In genomic region chr1:58628987-58629598, GRCh38 we compare ENCODE assay signal across 29 cellular contexts. TPM values are rescaled to one million over a fixed set of nuclear protein-coding genes. Genes with fewer than 3 reads are reported as not detected.
DNase-seq lines count a peak whose midpoint lies in the region; ATAC-seq and TF ChIP-seq lines count a peak whose summit lies in the region.
"Had no signal": no experiment of that assay in that cellular context is flagged by ENCODE, and none has a peak within 500 bp of the region (broad histone marks: within the 10 kb centered on the region; RNA-seq: fewer than 3 reads in every experiment).

No MANE protein-coding gene starts in this region.

- TF ChIP-seq CTCF in IMR-90 (conservative IDR thresholded peaks at IDR 0.05; ENCODE audit: low read depth, low read length) (no peak), astrocyte of the spinal cord (IDR thresholded peaks at IDR 0.05; ENCODE audit: low read depth, low read length) (no peak)

- H3K36me3 ChIP-seq in IMR-90 (ENCODE audit: control insufficient read depth, insufficient read depth, low read length) (no peaks in the 10 kb centered on the region), trophoblast cell (ENCODE audit: control insufficient read depth in 1 of 2, insufficient read depth in 2 of 2, low read length in 2 of 2) (no peaks in the 10 kb centered on the region)
- H3K36me3 ChIP-seq: BLaER1 had no signal

- no peak overlapping the region for H2AK9ac ChIP-seq in IMR-90 (replicated peaks; ENCODE audit: low read depth, low read length, poor library complexity)

- intact Hi-C loops in IMR-90 (cut with micrococcal nuclease) = no loop called here

- H3K9me1 ChIP-seq in IMR-90 (ENCODE audit: insufficient read depth, low read length) = no peaks in the 10 kb centered on the region

- no peak overlapping the region for H2BK5ac ChIP-seq in IMR-90 (ENCODE audit: low read depth, low read length, poor library complexity, severe bottlenecking)
- H2BK5ac ChIP-seq in trophoblast cell (ENCODE audit: low read depth, low read length, poor library complexity) = no peak overlapping the region

- in situ Hi-C loops in Caki2 (cut with HindIII; ENCODE audit: low pct_unique_long_range_greater_than_20kb, low sequenced_read_pairs) = no loop called here
- in situ Hi-C loops in IMR-90 (cut with MboI; ENCODE audit: low sequenced_read_pairs) = no loop called here
- in situ Hi-C loops in astrocyte of the spinal cord (cut with HindIII; ENCODE audit: low sequenced_read_pairs) = no loop called here

- BruUV-seq in IMR-90 (replicated peaks; lab: Mats Ljungman, UMichigan) = no TSS peak

- H3K9me3 ChIP-seq in IMR-90 (ENCODE audit: control insufficient read depth, insufficient read depth, low read length) = peaks cover 2% of the 10 kb centered on the region; the same call in 1 of the 2 replicates
- peaks cover 2% of the 10 kb centered on the region for H3K9me3 ChIP-seq in trophoblast cell (ENCODE audit: insufficient read depth, low read depth, low read length)
- H3K9me3 ChIP-seq: BLaER1 had no signal

- H3K4ac ChIP-seq in IMR-90 (ENCODE audit: low read depth, low read length) = no peak overlapping the region
- H3K4ac ChIP-seq in trophoblast cell (ENCODE audit: low read depth, low read length) = no peak overlapping the region

- H2BK15ac ChIP-seq in IMR-90 (ENCODE audit: low read depth, low read length) = no peak overlapping the region

- no peak overlapping the region for H3K9ac ChIP-seq in IMR-90 (ENCODE audit: low read depth, low read length)
- H3K9ac ChIP-seq in trophoblast cell (ENCODE audit: low read length) = no peak overlapping the region
- H3K9ac ChIP-seq: BLaER1 had no signal

- H4K20me1 ChIP-seq in IMR-90 (ENCODE audit: insufficient read depth, low read length) = no peaks in the 10 kb centered on the region
- H4K20me1 ChIP-seq: BLaER1 had no signal

- H3K79me2 ChIP-seq in trophoblast cell (ENCODE audit: control insufficient read depth, insufficient read depth, low read length, poor library complexity) = no peaks in the 10 kb centered on the region

- H3K14ac ChIP-seq in IMR-90 (replicated peaks; ENCODE audit: low read depth, low read length) (no peak overlapping the region), trophoblast cell (ENCODE audit: low read length) (no peak overlapping the region)

- H3K27ac Mint-ChIP-seq in activated naive CD4-positive, alpha-beta T cell treated with anti-CD3 and anti-CD28 coated beads, Interleukin-2, amount 50 U/mL, for 72 hours = no peak overlapping the region
- H3K27ac Mint-ChIP-seq: brain; dendritic cell treated with granulocyte-macrophage colony-stimulating factor and Interleukin-4, amounts not matched to agents 40 ng/mL and 50 ng/mL, for 4 days; memory B cell; naive thymus-derived CD4-positive, alpha-beta T cell had no signal

- H2AFZ ChIP-seq in IMR-90 (replicated peaks; ENCODE audit: low read length, poor library complexity) (no peak overlapping the region), trophoblast cell (ENCODE audit: insufficient read depth, low read length, poor library complexity) (no peak overlapping the region)

- TF ChIP-seq RAD21 in IMR-90 (IDR thresholded peaks at IDR 0.05; ENCODE audit: low read length) = no peak

- H3K18ac ChIP-seq in IMR-90 (ENCODE audit: low read depth, low read length) (no peak overlapping the region), trophoblast cell (ENCODE audit: low read length) (no peak overlapping the region)

- no peak overlapping the region for H3K4me2 ChIP-seq in IMR-90 (ENCODE audit: low read depth, low read length)
- no peak overlapping the region for H3K4me2 ChIP-seq in trophoblast cell (ENCODE audit: low read length)
- H3K4me2 ChIP-seq: BLaER1 had no signal

- dilution Hi-C loops in IMR-90 (cut with HindIII; ENCODE audit: low sequenced_read_pairs, unreplicated experiment) = no loop called here

- no peak overlapping the region for H2AK5ac ChIP-seq in IMR-90 (ENCODE audit: low read depth, low read length)
- no peak overlapping the region for H2AK5ac ChIP-seq in trophoblast cell (ENCODE audit: low read length)

- no peak overlapping the region for H3K56ac ChIP-seq in IMR-90 (ENCODE audit: extremely low read depth, insufficient read depth, low read length)

- no peak overlapping the region for H4K91ac ChIP-seq in IMR-90 (ENCODE audit: insufficient read depth, low read depth, low read length)
- H4K91ac ChIP-seq in trophoblast cell (ENCODE audit: low read depth, low read length) = no peak overlapping the region

- ATAC-seq in IMR-90 (ENCODE audit: low read depth) = peak; percentile 89
- ATAC-seq in HG03521 (IDR thresholded peaks at IDR 0.05; ENCODE audit: unreplicated experiment) = no peak
- ATAC-seq in HG02798 (IDR thresholded peaks at IDR 0.05; ENCODE audit: poor library complexity, unreplicated experiment) = no peak
- no peak for ATAC-seq in activated naive CD4-positive, alpha-beta T cell treated with anti-CD3 and anti-CD28 coated beads, Interleukin-2, amount 50 U/mL, for 72 hours
- ATAC-seq: foreskin keratinocyte; HCT116; naive thymus-derived CD4-positive, alpha-beta T cell; right cardiac atrium had no signal

- CTCF ChIA-PET in IMR-90 (lab: Yijun Ruan, JAX) = no interaction called here

- H3K27ac ChIP-seq in IMR-90 (ENCODE audit: insufficient read depth, low read length) (no peak overlapping the region), trophoblast cell (ENCODE audit: low read depth, low read length) (no peak overlapping the region)
- H3K27ac ChIP-seq: BLaER1, foreskin keratinocyte had no signal

- peak; percentile 34 for DNase-seq in Caki2 (ENCODE audit: low read depth)
- DNase-seq in IMR-90 = peak; percentile 59
- DNase-seq in astrocyte of the spinal cord (ENCODE audit: low read depth, low spot score) = peak; percentile 19
- DNase-seq in trophoblast cell = peak; percentile 32 to 69
- no peak for DNase-seq in T-helper 2 cell
- no peak for DNase-seq in activated naive CD4-positive, alpha-beta T cell treated with anti-CD3 and anti-CD28 coated beads, Interleukin-2, amount 50 U/mL, for 72 hours (ENCODE audit: low spot score in 2 of 2)
- DNase-seq: activated CD4-positive, alpha-beta T cell treated with anti-CD3 and anti-CD28 coated beads, Interleukin-2, amount 50 U/mL, for 48 hours; activated naive CD4-positive, alpha-beta T cell treated with anti-CD3 and anti-CD28 coated beads, Interleukin-2, amount 50 U/mL, for 16 hours; activated T-cell treated with anti-CD3 and anti-CD28 coated beads, Interleukin-2, amount 50 U/mL, for 1 hour; foreskin keratinocyte; GDM1; hypothalamus; naive thymus-derived CD4-positive, alpha-beta T cell; NCI-H1048; NCI-H2081; NCI-H510A; right cardiac atrium; Right ventricle myocardium superior; stimulated activated CD4-positive, alpha-beta T cell treated with anti-CD3 and anti-CD28 coated beads, Interleukin-15, amount 100 ng/mL, for 24 hours had no signal

- H3K9me3 Mint-ChIP-seq in activated naive CD4-positive, alpha-beta T cell treated with anti-CD3 and anti-CD28 coated beads, Interleukin-2, amount 50 U/mL, for 72 hours = peaks cover 9% of the 10 kb centered on the region in 2 donors

- H3K4me1 ChIP-seq in IMR-90 (ENCODE audit: control insufficient read depth, insufficient read depth, low read length) = no peaks in the 10 kb centered on the region
- peaks cover 5% of the 10 kb centered on the region in 2 experiments for H3K4me1 ChIP-seq in trophoblast cell (ENCODE audit: control insufficient read depth in 1 of 2, insufficient read depth in 2 of 2, low read length in 2 of 2)
- H3K4me1 ChIP-seq: BLaER1 had no signal

- H2BK12ac ChIP-seq in trophoblast cell (ENCODE audit: low read length) = no peak overlapping the region

- H4K5ac ChIP-seq in IMR-90 (ENCODE audit: low read depth, low read length) = no peak overlapping the region

- H3K36me3 Mint-ChIP-seq in activated naive CD4-positive, alpha-beta T cell treated with anti-CD3 and anti-CD28 coated beads, Interleukin-2, amount 50 U/mL, for 72 hours = peaks cover 0 to 10% of the 10 kb centered on the region in 2 donors
- H3K36me3 Mint-ChIP-seq: brain had no signal

- H3K27me3 ChIP-seq in IMR-90 (ENCODE audit: control insufficient read depth, insufficient read depth, low read length) (peaks cover 4% of the 10 kb centered on the region), trophoblast cell (ENCODE audit: insufficient read depth, low read length) (no peaks in the 10 kb centered on the region)
- H3K27me3 ChIP-seq: BLaER1, foreskin keratinocyte had no signal

- TF ChIP-seq POLR2A in IMR-90 (IDR thresholded peaks at IDR 0.05; ENCODE audit: low read depth, low read length) = no peak

- POLR2A ChIA-PET in IMR-90 (lab: Charles Lee; ENCODE audit: unreplicated experiment) = no interaction called here

- no peak overlapping the region for H4K8ac ChIP-seq in IMR-90 (ENCODE audit: low read depth in 2 of 2, low read length in 2 of 2)
- no peak overlapping the region for H4K8ac ChIP-seq in trophoblast cell (ENCODE audit: low read depth, low read length)

- H3K79me1 ChIP-seq in IMR-90 (ENCODE audit: low read depth in 1 of 2, low read length in 2 of 2) (no peaks in the 10 kb centered on the region), trophoblast cell (ENCODE audit: low read length) (no peaks in the 10 kb centered on the region)

- H2BK120ac ChIP-seq in IMR-90 (ENCODE audit: low read depth, low read length) (peak overlapping the region; percentile 13; the same call in 1 of the 2 replicates), trophoblast cell (ENCODE audit: insufficient read depth, low read length, poor library complexity) (no peak overlapping the region)

- H3K4me3 ChIP-seq in IMR-90 (ENCODE audit: insufficient read depth, low read depth, low read length) (no peak overlapping the region), astrocyte of the spinal cord (ENCODE audit: low read depth, low read length) (no peak overlapping the region), trophoblast cell (ENCODE audit: low read depth, low read length) (no peak overlapping the region)
- H3K4me3 ChIP-seq: BLaER1 had no signal

- no peak overlapping the region for H2BK20ac ChIP-seq in IMR-90 (ENCODE audit: low read depth, low read length)

- no peak overlapping the region for H3K23ac ChIP-seq in IMR-90 (ENCODE audit: low read depth, low read length)
- H3K23ac ChIP-seq in trophoblast cell (ENCODE audit: low read length) = no peak overlapping the region

- no peak overlapping the region for H4K12ac ChIP-seq in trophoblast cell (ENCODE audit: low read depth, low read length)

TF ChIP-seq in IMR-90, 13 proteins besides CTCF, POLR2A, EP300 and RAD21 (continues in another document):
- no peak for TF ChIP-seq MXI1 (IDR thresholded peaks at IDR 0.05; ENCODE audit: borderline replicate concordance, low read depth, low read length)

RNA-seq across cellular contexts. Expression of gene TACSTD2, which starts 52.0 kb away (rescaled TPM):
- total RNA-seq in Caki2 (2014; rRNA removed; shearing (Covaris generic); ENCODE audit: low replicate concordance) = not detected in 2 replicates
- total RNA-seq in IMR-90 (2012; rRNA removed) = not detected in 2 replicates
- polyA plus RNA-seq in IMR-90 (2012; rRNA removed) = not detected in 2 replicates
- 0.02 TPM in 1 of 2 replicates, not detected in the other for polyA plus RNA-seq in IMR-90 (2012; cell fraction: cytosol; rRNA removed)
- polyA plus RNA-seq in IMR-90 (2012; cell fraction: nucleus; rRNA removed; ENCODE audit: low replicate concordance) = 0.05 TPM in 1 of 2 replicates, not detected in the other
- 41.6 and 45.5 TPM in 2 replicates for polyA plus RNA-seq in trophoblast cell (2013)
- total RNA-seq in activated naive CD4-positive, alpha-beta T cell treated with anti-CD3 and anti-CD28 coated beads, Interleukin-2, amount 50 U/mL, for 72 hours = under 1 TPM; 0.14 to 0.16 TPM
- total RNA-seq: osteocyte; Right ventricle myocardium superior; T-helper 1 cell treated with Interleukin-12 subunit alpha and Interleukin-12 subunit beta and Interleukin-4 antibody, amounts not matched to agents 30 ng/mL and 1 ng/mL, for 36 hours; temporal lobe had no signal
- polyA plus RNA-seq: naive thymus-derived CD4-positive, alpha-beta T cell had no signal

Comparison
In these comparisons a context has a peak if more than half of its experiments do, and no peak if none do; other contexts are left out.
1. DNase-seq: peak in Caki2 (single experiment), IMR-90 (single experiment), astrocyte of the spinal cord (single experiment) and trophoblast cell (2 of 2); none in T-helper 2 cell (0 of 5) and activated naive CD4-positive, alpha-beta T cell treated with anti-CD3 and anti-CD28 coated beads, Interleukin-2, amount 50 U/mL, for 72 hours (0 of 2).